9 cellular contexts compared by ENCODE assay signal in genomic region chr2:189442468-189442867, GRCh38. TPM values are rescaled to one million over a fixed set of nuclear protein-coding genes. Genes with fewer than 3 reads are reported as not detected.
DNase-seq lines count a peak whose midpoint lies in the region; FAIRE-seq and TF ChIP-seq lines count a peak whose summit lies in the region.
"Had no signal": no experiment of that assay in that cellular context is flagged by ENCODE, and none has a peak within 500 bp of the region (broad histone marks: within the 10 kb centered on the region; RNA-seq: fewer than 3 reads in every experiment).

No MANE protein-coding gene starts in this region.

- peaks cover 44% of the 10 kb centered on the region for H4K20me1 ChIP-seq in BLaER1
- H4K20me1 ChIP-seq in keratinocyte (ENCODE audit: control insufficient read depth, extremely low read depth, insufficient read depth, low read length) = no peaks in the 10 kb centered on the region

- TF ChIP-seq CTCF in HEK293 (tag by site-specific recombination; IDR thresholded peaks at IDR 0.05) = no peak
- no peak for TF ChIP-seq CTCF in keratinocyte (optimal IDR thresholded peaks at IDR 0.05 in 1 of 3, IDR thresholded peaks at IDR 0.05 in 1 of 3, conservative IDR thresholded peaks at IDR 0.05 in 1 of 3; ENCODE audit: extremely low read depth in 1 of 3, insufficient read depth in 2 of 3, low read length in 3 of 3)

- no peaks in the 10 kb centered on the region for H3K9me1 ChIP-seq in keratinocyte (ENCODE audit: control insufficient read depth, extremely low read depth, insufficient read depth, low read length)

- H3K9me3 ChIP-seq in BLaER1 = no peaks in the 10 kb centered on the region
- no peaks in the 10 kb centered on the region for H3K9me3 ChIP-seq in HEK293 (ENCODE audit: control insufficient read depth, insufficient read depth, low read depth, low read length)
- no peaks in the 10 kb centered on the region for H3K9me3 ChIP-seq in adipocyte (ENCODE audit: control insufficient read depth, low read length)
- no peaks in the 10 kb centered on the region for H3K9me3 ChIP-seq in keratinocyte (ENCODE audit: control insufficient read depth, low read depth, low read length)
- H3K9me3 ChIP-seq: thyroid gland had no signal

- H3K27me3 ChIP-seq in BLaER1 (no peaks in the 10 kb centered on the region), adipocyte (replicated peaks; ENCODE audit: control insufficient read depth, insufficient read depth, low read length) (no peaks in the 10 kb centered on the region), keratinocyte (ENCODE audit: control insufficient read depth, extremely low read depth, insufficient read depth, low read length) (no peaks in the 10 kb centered on the region)
- H3K27me3 ChIP-seq: thyroid gland had no signal

- peaks cover 24% of the 10 kb centered on the region for H3K4me1 ChIP-seq in BLaER1
- peaks cover 13% of the 10 kb centered on the region for H3K4me1 ChIP-seq in HEK293 (ENCODE audit: control insufficient read depth, insufficient read depth, low read length)
- peaks cover 37% of the 10 kb centered on the region for H3K4me1 ChIP-seq in adipocyte (ENCODE audit: control insufficient read depth, insufficient read depth, low read length)
- peaks cover 22% of the 10 kb centered on the region for H3K4me1 ChIP-seq in keratinocyte (ENCODE audit: control insufficient read depth, extremely low read depth, insufficient read depth, low read length)

- H3K79me2 ChIP-seq in keratinocyte (ENCODE audit: control insufficient read depth, insufficient read depth, low read length) = peaks cover 62% of the 10 kb centered on the region

- no peak overlapping the region for H3K27ac ChIP-seq in BLaER1
- no peak overlapping the region for H3K27ac ChIP-seq in HEK293 (ENCODE audit: extremely low read depth, low read depth, low read length)
- peak overlapping the region; percentile 92 for H3K27ac ChIP-seq in keratinocyte (ENCODE audit: control insufficient read depth, insufficient read depth, low read length)
- no peak overlapping the region for H3K27ac ChIP-seq in caudate nucleus (ENCODE audit: low read depth, low read length)

- H3K4me2 ChIP-seq in BLaER1 (peak overlapping the region; percentile 74), keratinocyte (ENCODE audit: control insufficient read depth, extremely low read depth, insufficient read depth, low read depth, low read length) (peak overlapping the region; percentile 76)

- dilution Hi-C loops in keratinocyte (cut with MboI; ENCODE audit: extremely low pct_ligation_motif_present, low sequenced_read_pairs) = no loop called here

- FAIRE-seq in keratinocyte (lab: Jason Lieb, UNC) = no peak

- no peak overlapping the region for H2AFZ ChIP-seq in keratinocyte (ENCODE audit: control insufficient read depth, low read length)

- H3K4me3 ChIP-seq in BLaER1 (peak overlapping the region; percentile 82), HEK293 (ENCODE audit: low read depth, low read length) (no peak overlapping the region), adipocyte (ENCODE audit: low read length) (peak overlapping the region; percentile 99), keratinocyte (ENCODE audit: control insufficient read depth in 2 of 3, extremely low read depth in 1 of 3, insufficient read depth in 2 of 3, low read depth in 1 of 3, low read length in 3 of 3) (peak overlapping the region; percentile 88 to 92 (median 91))

- DNase-seq in adipocyte (ENCODE audit: low read depth) (no peak), keratinocyte (ENCODE audit: low read depth, low spot score) (no peak), caudate nucleus (lab: John Stamatoyannopoulos, UW) (no peak), activated gamma-delta T cell (lab: John Stamatoyannopoulos, UW) (no peak), HPDE6-E6E7 (ENCODE audit: extremely low spot score) (no peak), SKM-1 (lab: John Stamatoyannopoulos, UW; ENCODE audit: unreplicated experiment) (no peak)

- H3K9ac ChIP-seq in BLaER1 (peak overlapping the region; percentile 89), adipocyte (ENCODE audit: low read length) (peak overlapping the region; percentile 96), keratinocyte (ENCODE audit: control insufficient read depth, extremely low read depth, insufficient read depth, low read length) (peak overlapping the region; percentile 89)

- H3K36me3 ChIP-seq in BLaER1 = peaks cover 33% of the 10 kb centered on the region
- peaks cover 3 to 30% of the 10 kb centered on the region in 2 experiments; a peak in 2 of 3 replicates for H3K36me3 ChIP-seq in HEK293 (ENCODE audit: control insufficient read depth in 2 of 2, insufficient read depth in 1 of 2, low read length in 2 of 2)
- H3K36me3 ChIP-seq in adipocyte (ENCODE audit: control insufficient read depth, insufficient read depth, low read length, severe bottlenecking) = peaks cover 17% of the 10 kb centered on the region
- no peaks in the 10 kb centered on the region for H3K36me3 ChIP-seq in keratinocyte (ENCODE audit: control insufficient read depth in 2 of 2, extremely low read depth in 1 of 2, insufficient read depth in 2 of 2, low read length in 2 of 2)
- H3K36me3 ChIP-seq: thyroid gland had no signal

- CTCF ChIA-PET in HEK293 (lab: Yijun Ruan, JAX) = no interaction called here

- POLR2A ChIA-PET in HEK293 (lab: Yijun Ruan, JAX) = interaction anchor here (0.6 kb wide), 1 partner anchor 138 kb away, joined by 3 read pairs; the partner anchor contains the start of gene SLC40A1

TF ChIP-seq in HEK293, 187 proteins besides CTCF, POLR2A, EP300 and RAD21:
- TF ChIP-seq SCRT2 (tag by site-specific recombination; IDR thresholded peaks at IDR 0.05) = 0 out of 2 replicates have a peak, but pooled peaks have one; percentile 12
- TF ChIP-seq ZNF114 (tag by site-specific recombination; IDR thresholded peaks at IDR 0.05) = no peak

RNA-seq across cellular contexts. Expression of gene WDR75, which starts 1.2 kb away (rescaled TPM):
- 37.0 to 67.3 TPM (median 60.4 TPM) in 3 replicates for polyA plus RNA-seq in keratinocyte
- polyA plus RNA-seq in keratinocyte (2011; ENCODE audit: low read depth) = 43.6 TPM
- polyA plus RNA-seq in keratinocyte (2011; cell fraction: cytosol; rRNA removed) = 19.1 and 41.5 TPM in 2 replicates
- polyA plus RNA-seq in keratinocyte (2011; cell fraction: nucleus; rRNA removed) = 64.9 and 91.2 TPM in 2 replicates
- polyA plus RNA-seq in keratinocyte (2012; ENCODE audit: low replicate concordance) = 26.1 and 29.0 TPM in 2 replicates
- polyA minus RNA-seq in keratinocyte = 41.1 to 66.3 TPM (median 56.1 TPM) in 3 replicates
- polyA minus RNA-seq in keratinocyte (2011; cell fraction: cytosol; rRNA and poly(A)+ RNA removed) = 16.3 TPM
- 62.7 and 77.6 TPM in 2 replicates for polyA minus RNA-seq in keratinocyte (2011; cell fraction: nucleus; rRNA and poly(A)+ RNA removed)
